8 cellular contexts compared by ENCODE assay signal in genomic region chr13:29935309-29935981, GRCh38.
DNase-seq lines count a peak whose midpoint lies in the region; ATAC-seq and TF ChIP-seq lines count a peak whose summit lies in the region.

No MANE protein-coding gene starts in this region.

- H3K9me3 ChIP-seq in endodermal cell (ENCODE audit: control insufficient read depth, low read length): no peaks in the 10 kb centered on the region
- H3K9me3 ChIP-seq in MG63: no peaks in the 10 kb centered on the region
- H3K9me3 ChIP-seq in breast epithelium: no peaks in the 10 kb centered on the region

- peak; percentile 48 to 64 for ATAC-seq in left cardiac atrium
- ATAC-seq in HG03280 (IDR thresholded peaks at IDR 0.05; ENCODE audit: unreplicated experiment): peak; percentile 82
- peak; percentile 95 for ATAC-seq in activated CD4-positive, alpha-beta T cell treated with anti-CD3 and anti-CD28 coated beads for 36 hours

- peaks cover 54% of the 10 kb centered on the region for H3K4me1 Mint-ChIP-seq in activated CD4-positive, alpha-beta T cell treated with anti-CD3 and anti-CD28 coated beads for 36 hours
- peaks cover 22% of the 10 kb centered on the region for H3K4me1 Mint-ChIP-seq in endodermal cell

- 90 to 91% methylated on average over 2 to 6 of the region's 6 CpGs for WGBS in endodermal cell (ENCODE audit: insufficient coverage in 1 of 2, insufficient read length in 1 of 2), 2 experiments

- DNase-seq in left cardiac atrium (no peak), cardiac septum (ENCODE audit: low spot score) (no peak), endodermal cell (no peak), MG63 (no peak), breast epithelium (ENCODE audit: low spot score in 2 of 2) (no peak)
- peak; percentile 93 for DNase-seq in activated CD4-positive, alpha-beta T cell treated with anti-CD3 and anti-CD28 coated beads for 36 hours
- peak; percentile 23 to 60 for DNase-seq in stimulated activated CD8-positive, alpha-beta memory T cell treated with anti-CD3 and anti-CD28 coated beads, Interleukin-2, amount 100 ng/mL, for 48 hours (ENCODE audit: low read depth in 2 of 2)

- H3K27me3 Mint-ChIP-seq in activated CD4-positive, alpha-beta T cell treated with anti-CD3 and anti-CD28 coated beads for 36 hours: no peaks in the 10 kb centered on the region
- peaks cover 2% of the 10 kb centered on the region for H3K27me3 Mint-ChIP-seq in endodermal cell (ENCODE audit: insufficient read depth)

- intact Hi-C loops in left cardiac atrium (cut with DNase I) (no loop called here), cardiac septum (cut with DNase I) (no loop called here), breast epithelium (cut with DNase I; ENCODE audit: low total_unique reads) (no loop called here)
- intact Hi-C loops in activated CD4-positive, alpha-beta T cell treated with anti-CD3 and anti-CD28 coated beads for 36 hours (cut with DNase I, micrococcal nuclease): loop anchor here (1.0 to 10.0 kb wide), 11 partner anchors 11 to 341 kb away; partner anchors contain the start of genes SLC7A1 (in 2 of the 2) and UBL3 (in 2 of the 2)

- H3K4me3 ChIP-seq in endodermal cell (ENCODE audit: low read length) (no peak overlapping the region), MG63 (no peak overlapping the region), breast epithelium (no peak overlapping the region)

- no peak for TF ChIP-seq CTCF in endodermal cell (conservative IDR thresholded peaks at IDR 0.05)
- no peak for TF ChIP-seq CTCF in breast epithelium (IDR thresholded peaks at IDR 0.05)

- H3K4me3 Mint-ChIP-seq in activated CD4-positive, alpha-beta T cell treated with anti-CD3 and anti-CD28 coated beads for 36 hours: peak overlapping the region; percentile 68
- H3K4me3 Mint-ChIP-seq in endodermal cell: no peak overlapping the region

- H3K36me3 Mint-ChIP-seq in activated CD4-positive, alpha-beta T cell treated with anti-CD3 and anti-CD28 coated beads for 36 hours (ENCODE audit: low read depth): no peaks in the 10 kb centered on the region
- no peaks in the 10 kb centered on the region for H3K36me3 Mint-ChIP-seq in endodermal cell (ENCODE audit: low read depth)

- CTCF ChIA-PET in activated CD4-positive, alpha-beta T cell treated with anti-CD3 and anti-CD28 coated beads for 36 hours (lab: Charles Lee): interaction anchor here (0.6 to 6.1 kb wide), 14 partner anchors 8 to 1824 kb away, joined by 3 to 63 read pairs (median 4); no protein-coding TSS in a partner anchor

- POLR2A ChIA-PET in activated CD4-positive, alpha-beta T cell treated with anti-CD3 and anti-CD28 coated beads for 36 hours (lab: Charles Lee): interaction anchor here (0.9 to 1.9 kb wide), 8 partner anchors 19 to 341 kb away, joined by 3 to 7 read pairs (median 4); partner anchors contain the start of genes SLC7A1 and UBL3

- H3K36me3 ChIP-seq in endodermal cell (ENCODE audit: control insufficient read depth, insufficient read depth, low read length) (no peaks in the 10 kb centered on the region), MG63 (no peaks in the 10 kb centered on the region), breast epithelium (no peaks in the 10 kb centered on the region)

- H3K27ac ChIP-seq in endodermal cell (ENCODE audit: low read depth, low read length): no peak overlapping the region
- H3K27ac ChIP-seq in breast epithelium: no peak overlapping the region

- no peaks in the 10 kb centered on the region for H3K27me3 ChIP-seq in endodermal cell (ENCODE audit: control insufficient read depth, insufficient read depth, low read length, poor library complexity, severe bottlenecking)
- no peaks in the 10 kb centered on the region for H3K27me3 ChIP-seq in MG63
- no peaks in the 10 kb centered on the region for H3K27me3 ChIP-seq in breast epithelium

- no peak for TF ChIP-seq POLR2A in breast epithelium (IDR thresholded peaks at IDR 0.05)

- no peaks in the 10 kb centered on the region for H3K9me3 Mint-ChIP-seq in activated CD4-positive, alpha-beta T cell treated with anti-CD3 and anti-CD28 coated beads for 36 hours (ENCODE audit: low read depth)
- no peaks in the 10 kb centered on the region for H3K9me3 Mint-ChIP-seq in endodermal cell

- no peak overlapping the region for H3K9ac ChIP-seq in endodermal cell (ENCODE audit: extremely low read depth, low read length, poor library complexity, severe bottlenecking)

- H3K4me1 ChIP-seq in endodermal cell (ENCODE audit: control insufficient read depth, insufficient read depth, low read length): no peaks in the 10 kb centered on the region
- H3K4me1 ChIP-seq in breast epithelium: no peaks in the 10 kb centered on the region

- H3K27ac Mint-ChIP-seq in activated CD4-positive, alpha-beta T cell treated with anti-CD3 and anti-CD28 coated beads for 36 hours: peak overlapping the region; percentile 88
- H3K27ac Mint-ChIP-seq in endodermal cell: peak overlapping the region; percentile 69

Comparison
In these comparisons a context has a peak if more than half of its experiments do, and no peak if none do; other contexts are left out.
1. DNase-seq: peak in activated CD4-positive, alpha-beta T cell treated with anti-CD3 and anti-CD28 coated beads for 36 hours (single experiment) and stimulated activated CD8-positive, alpha-beta memory T cell treated with anti-CD3 and anti-CD28 coated beads, Interleukin-2, amount 100 ng/mL, for 48 hours (2 of 2); none in left cardiac atrium (single experiment), cardiac septum (single experiment), endodermal cell (single experiment), MG63 (single experiment) and breast epithelium (0 of 2).
2. intact Hi-C loops: an anchor here in activated CD4-positive, alpha-beta T cell treated with anti-CD3 and anti-CD28 coated beads for 36 hours (1.0 to 10.0 kb wide); none called in left cardiac atrium, cardiac septum and breast epithelium.
3. Peak in every context shown above with its lines, with median percentiles within 50 percentile points of each other: ATAC-seq.